ENCODE assay signal across 1 cellular context in genomic region chr7:100126239-100126930, GRCh38.
TF ChIP-seq lines count a peak whose summit lies in the region.

No MANE protein-coding gene starts in this region.

TF ChIP-seq in H1, 55 proteins besides CTCF, POLR2A, EP300 and RAD21:
- TF ChIP-seq GTF2F1 (IDR thresholded peaks at IDR 0.05; ENCODE audit: borderline replicate concordance, low read depth, low read length) (0 out of 2 replicates have a peak, but pooled peaks have one; percentile 30), E2F6 (IDR thresholded peaks at IDR 0.05) (peak; percentile 37; the same call in 1 of the 2 replicates), JUN (IDR thresholded peaks at IDR 0.05; ENCODE audit: low read depth, low read length) (no peak), BCL11A (IDR thresholded peaks at IDR 0.05; ENCODE audit: low read depth in 2 of 2, low read length in 2 of 2) (no peak)
